8 cellular contexts compared by ENCODE assay signal in the genomic region with DNA sequence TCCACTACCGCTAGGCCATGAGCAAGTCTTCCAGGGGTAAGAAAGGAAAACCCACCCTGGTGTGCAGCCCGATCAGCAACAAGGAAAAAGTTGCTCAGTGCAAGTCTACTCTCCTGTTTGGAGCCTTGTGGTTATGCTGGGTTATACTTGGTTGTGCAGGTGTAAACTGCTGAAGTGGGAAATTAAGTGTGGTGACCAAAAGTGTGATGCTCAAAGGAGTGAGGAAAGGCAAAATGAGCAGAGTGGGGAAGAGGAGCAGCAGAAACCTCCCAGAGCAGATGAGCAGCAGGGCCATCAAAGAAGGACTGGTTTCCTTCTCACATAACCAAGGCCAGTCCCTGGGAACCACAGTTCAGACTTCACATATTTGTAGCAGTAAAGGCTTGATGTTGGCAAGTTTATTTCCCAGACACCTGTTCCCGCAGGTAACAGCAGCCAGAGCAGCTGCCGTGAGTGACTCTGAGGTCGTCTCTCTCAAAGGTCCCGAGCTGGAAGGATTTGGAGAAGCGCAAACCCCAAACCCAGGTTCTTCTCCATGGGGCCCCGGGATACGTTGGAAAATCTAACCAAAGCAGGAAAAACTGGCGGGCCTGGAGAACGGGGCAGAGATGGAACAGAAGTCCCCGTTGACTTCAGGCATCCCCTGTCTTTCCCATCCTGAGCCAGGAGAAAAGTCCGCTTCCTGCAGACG. TPM values are rescaled to one million over a fixed set of nuclear protein-coding genes. Genes with fewer than 3 reads are reported as not detected.
A peak's percentile ranks its signal among the peaks of the same experiment; 100 is the strongest.
DNase-seq lines count a peak whose midpoint lies in the region; ATAC-seq, FAIRE-seq and TF ChIP-seq lines count a peak whose summit lies in the region.

No MANE protein-coding gene starts in this region.

- H3K27ac ChIP-seq in kidney (ENCODE audit: low read depth in 2 of 2, low read length in 2 of 2) (no peak overlapping the region), testis (peak overlapping the region; percentile 4 to 77)

- no peak overlapping the region for H3K27ac Mint-ChIP-seq in activated CD8-positive, alpha-beta memory T cell treated with anti-CD3 and anti-CD28 coated beads, Interleukin-2, amount 10 ng/mL, durations not matched to agents 7 days and 5 days
- no peak overlapping the region for H3K27ac Mint-ChIP-seq in activated naive CD8-positive, alpha-beta T cell treated with anti-CD3 and anti-CD28 coated beads for 36 hours

- no peak for FAIRE-seq in kidney (lab: Jason Lieb, UNC)

- H3K9me3 ChIP-seq in kidney (ENCODE audit: control insufficient read depth in 1 of 2, low read length in 2 of 2) = no peaks in the 10 kb centered on the region
- no peaks in the 10 kb centered on the region for H3K9me3 ChIP-seq in testis

- peaks cover 68% of the 10 kb centered on the region for H3K27me3 Mint-ChIP-seq in activated CD8-positive, alpha-beta memory T cell treated with anti-CD3 and anti-CD28 coated beads, Interleukin-2, amount 10 ng/mL, durations not matched to agents 7 days and 5 days
- H3K27me3 Mint-ChIP-seq in activated naive CD8-positive, alpha-beta T cell treated with anti-CD3 and anti-CD28 coated beads for 36 hours = peaks cover 39% of the 10 kb centered on the region

- no peak for ATAC-seq in activated CD8-positive, alpha-beta memory T cell treated with anti-CD3 and anti-CD28 coated beads, Interleukin-2, amount 10 ng/mL, durations not matched to agents 7 days and 5 days
- no peak for ATAC-seq in GM21447 (IDR thresholded peaks at IDR 0.05; ENCODE audit: unreplicated experiment)

- H3K4me3 Mint-ChIP-seq in activated CD8-positive, alpha-beta memory T cell treated with anti-CD3 and anti-CD28 coated beads, Interleukin-2, amount 10 ng/mL, durations not matched to agents 7 days and 5 days = peak overlapping the region; percentile 2
- peak overlapping the region; percentile 73 for H3K4me3 Mint-ChIP-seq in activated naive CD8-positive, alpha-beta T cell treated with anti-CD3 and anti-CD28 coated beads for 36 hours

- H3K9ac ChIP-seq in kidney (ENCODE audit: low read length in 2 of 2) = peak overlapping the region in 1 of 2 donors; percentile 67

- peak overlapping the region; percentile 37 to 72 for H3K4me3 ChIP-seq in kidney (ENCODE audit: low read length in 2 of 2)
- H3K4me3 ChIP-seq in testis = peak overlapping the region; percentile 69 to 73

- TF ChIP-seq CTCF in kidney (IDR thresholded peaks at IDR 0.05; ENCODE audit: borderline replicate concordance, extremely low read depth, insufficient read depth) (no peak), testis (IDR thresholded peaks at IDR 0.05) (no peak)

- CTCF ChIA-PET in activated CD8-positive, alpha-beta memory T cell treated with anti-CD3 and anti-CD28 coated beads, Interleukin-2, amount 10 ng/mL, durations not matched to agents 7 days and 5 days (lab: Charles Lee) = interaction anchor here (1.1 to 1.8 kb wide), 2 partner anchors 24 to 31 kb away, joined by 4 read pairs; no protein-coding TSS in a partner anchor

- no peaks in the 10 kb centered on the region for H3K36me3 ChIP-seq in kidney (ENCODE audit: control insufficient read depth in 1 of 2, insufficient read depth in 2 of 2, low read length in 2 of 2)
- no peaks in the 10 kb centered on the region for H3K36me3 ChIP-seq in testis (ENCODE audit: low read depth, missing control alignments)

- no peak for TF ChIP-seq POLR2A in testis (IDR thresholded peaks at IDR 0.05)

- H3K9me3 Mint-ChIP-seq in activated CD8-positive, alpha-beta memory T cell treated with anti-CD3 and anti-CD28 coated beads, Interleukin-2, amount 10 ng/mL, durations not matched to agents 7 days and 5 days (ENCODE audit: low read depth) = no peaks in the 10 kb centered on the region
- H3K9me3 Mint-ChIP-seq in activated naive CD8-positive, alpha-beta T cell treated with anti-CD3 and anti-CD28 coated beads for 36 hours = no peaks in the 10 kb centered on the region

- H3K27me3 ChIP-seq in testis = no peaks in the 10 kb centered on the region

- WGBS in testis, 2 donors = 11 to 25% methylated on average over 14 of the region's 14 CpGs

- DNase-seq in activated CD8-positive, alpha-beta memory T cell treated with anti-CD3 and anti-CD28 coated beads, Interleukin-2, amount 10 ng/mL, durations not matched to agents 7 days and 5 days = no peak
- no peak for DNase-seq in activated CD8-positive, alpha-beta memory T cell treated with anti-CD3 and anti-CD28 coated beads, Interleukin-2, amount 50 U/mL, for 48 hours
- no peak for DNase-seq in activated naive CD8-positive, alpha-beta T cell treated with anti-CD3 and anti-CD28 coated beads for 36 hours
- DNase-seq in kidney = no peak
- no peak for DNase-seq in testis
- DNase-seq in activated CD4-positive, alpha-beta T cell treated with anti-CD3 and anti-CD28 coated beads for 1 hour = no peak
- DNase-seq in H4 (ENCODE audit: low spot score) = no peak

- intact Hi-C loops in kidney (cut with DNase I) (no loop called here), testis (cut with DNase I; ENCODE audit: low total_unique reads) (no loop called here)

- no peaks in the 10 kb centered on the region for H3K36me3 Mint-ChIP-seq in activated CD8-positive, alpha-beta memory T cell treated with anti-CD3 and anti-CD28 coated beads, Interleukin-2, amount 10 ng/mL, durations not matched to agents 7 days and 5 days
- no peaks in the 10 kb centered on the region for H3K36me3 Mint-ChIP-seq in activated naive CD8-positive, alpha-beta T cell treated with anti-CD3 and anti-CD28 coated beads for 36 hours

- H3K4me1 ChIP-seq in kidney (ENCODE audit: control insufficient read depth in 1 of 2, insufficient read depth in 1 of 2, low read depth in 1 of 2, low read length in 2 of 2) (peaks cover 0 to 9% of the 10 kb centered on the region in 2 donors), testis (no peaks in the 10 kb centered on the region)

- peaks cover 6% of the 10 kb centered on the region for H3K4me1 Mint-ChIP-seq in activated CD8-positive, alpha-beta memory T cell treated with anti-CD3 and anti-CD28 coated beads, Interleukin-2, amount 10 ng/mL, durations not matched to agents 7 days and 5 days
- H3K4me1 Mint-ChIP-seq in activated naive CD8-positive, alpha-beta T cell treated with anti-CD3 and anti-CD28 coated beads for 36 hours = peaks cover 8% of the 10 kb centered on the region

RNA-seq across cellular contexts. Expression of gene SMO, which starts 0.6 kb away (rescaled TPM):
- total RNA-seq in activated CD8-positive, alpha-beta memory T cell treated with anti-CD3 and anti-CD28 coated beads, Interleukin-2, amount 10 ng/mL, durations not matched to agents 7 days and 5 days = under 1 TPM in 1 of 2 experiments, not detected in 1; 0.07 TPM
- total RNA-seq in activated naive CD8-positive, alpha-beta T cell treated with anti-CD3 and anti-CD28 coated beads for 36 hours = 1 to 10 TPM; 1.7 to 1.9 TPM
- total RNA-seq in kidney = 13.2 TPM
- polyA plus RNA-seq in kidney (ENCODE audit: insufficient read depth, low read depth, low replicate concordance) = 20.8 TPM
- 10 to 100 TPM; 17.7 to 22.8 TPM for total RNA-seq in testis
- polyA plus RNA-seq in testis (ENCODE audit: insufficient read depth, low read depth, low replicate concordance) = 11.9 TPM
- 13.5 and 15.5 TPM in 2 replicates for total RNA-seq in H4 (2014; rRNA removed; shearing (Covaris generic))

RNA-seq across cellular contexts. Expression of gene AHCYL2, which starts 37.0 kb away (rescaled TPM):
- total RNA-seq in activated CD8-positive, alpha-beta memory T cell treated with anti-CD3 and anti-CD28 coated beads, Interleukin-2, amount 10 ng/mL, durations not matched to agents 7 days and 5 days = 10 to 100 TPM; 12.7 to 12.8 TPM
- total RNA-seq in activated naive CD8-positive, alpha-beta T cell treated with anti-CD3 and anti-CD28 coated beads for 36 hours = 1 to 10 TPM; 6.5 to 6.8 TPM
- 25.2 TPM for total RNA-seq in kidney
- 19.5 TPM for polyA plus RNA-seq in kidney (ENCODE audit: insufficient read depth, low read depth, low replicate concordance)
- total RNA-seq in testis = 10 to 100 TPM; 46.1 to 61.3 TPM
- 26.4 TPM for polyA plus RNA-seq in testis (ENCODE audit: insufficient read depth, low read depth, low replicate concordance)
- total RNA-seq in H4 (2014; rRNA removed; shearing (Covaris generic)) = 7.4 and 10.1 TPM in 2 replicates

RNA-seq across cellular contexts. Expression of gene TSPAN33, which starts 43.3 kb away (rescaled TPM):
- total RNA-seq in activated CD8-positive, alpha-beta memory T cell treated with anti-CD3 and anti-CD28 coated beads, Interleukin-2, amount 10 ng/mL, durations not matched to agents 7 days and 5 days = 10 to 100 TPM in 1 of 2 experiments, 1 to 10 TPM in 1; 6.1 to 15.2 TPM
- total RNA-seq in activated naive CD8-positive, alpha-beta T cell treated with anti-CD3 and anti-CD28 coated beads for 36 hours = 10 to 100 TPM; 18.7 to 19.5 TPM
- total RNA-seq in kidney (54.9 TPM), testis (10 to 100 TPM; 25.7 to 35.7 TPM)
- polyA plus RNA-seq in kidney (ENCODE audit: insufficient read depth, low read depth, low replicate concordance) (316 TPM), testis (ENCODE audit: insufficient read depth, low read depth, low replicate concordance) (35.9 TPM)
- 9.4 and 11.2 TPM in 2 replicates for total RNA-seq in H4 (2014; rRNA removed; shearing (Covaris generic))

Comparison
In these comparisons a context has a peak if more than half of its experiments do, and no peak if none do; other contexts are left out.
1. H3K27ac ChIP-seq: peak in testis (2 of 2); none in kidney (0 of 2).